ENCODE assay signal across 16 cellular contexts in the genomic region with DNA sequence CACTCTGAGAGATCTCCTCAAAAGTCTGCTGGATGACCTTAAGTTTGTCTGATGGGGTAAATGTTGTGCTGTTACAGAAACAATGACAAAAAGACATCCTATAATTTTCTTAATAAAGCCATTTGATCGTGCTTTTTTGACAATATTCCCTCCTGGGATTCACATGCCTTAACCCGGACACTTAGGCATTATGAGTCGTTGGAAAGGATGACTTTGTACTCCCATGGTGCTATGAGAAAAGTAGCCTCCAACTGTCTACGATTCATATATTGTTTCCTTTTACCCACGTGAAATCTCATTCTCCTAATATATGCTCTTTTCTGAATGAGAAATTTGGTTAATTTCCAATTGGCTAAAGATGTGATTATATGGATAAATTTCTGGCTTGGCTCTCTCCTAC. TPM values are rescaled to one million over a fixed set of nuclear protein-coding genes. Genes with fewer than 3 reads are reported as not detected.
"Had no signal": no experiment of that assay in that cellular context is flagged by ENCODE, and none has a peak within 500 bp of the region (broad histone marks: within the 10 kb centered on the region; RNA-seq: fewer than 3 reads in every experiment).

No MANE protein-coding gene starts in this region.

- ATAC-seq: esophagus mucosa; gastrocnemius medialis; heart right ventricle; psoas muscle; right lobe of liver; stimulated activated memory B cell treated with anti-CD40 and anti-IgM and Interleukin-4, amounts not matched to agents 10 μg/mL and 1 μg/mL and 100 μg/mL, for 72 hours had no signal

- H3K9me3 ChIP-seq: gastrocnemius medialis, heart right ventricle, psoas muscle, right lobe of liver, testis, tibial nerve had no signal

- H3K27me3 ChIP-seq: gastrocnemius medialis, heart right ventricle, right lobe of liver, testis, tibial nerve had no signal

- H3K4me3 ChIP-seq: gastrocnemius medialis, heart right ventricle, psoas muscle, right lobe of liver, testis, tibial nerve had no signal

- DNase-seq: effector CD4-positive, alpha-beta T cell; gastrocnemius medialis; heart right ventricle; hypothalamus; kidney glomerular epithelial cell; mesendoderm; naive B cell; psoas muscle; retina; right lobe of liver; stimulated activated CD4-positive, alpha-beta T cell treated with anti-CD3 and anti-CD28 coated beads, Interleukin-4, amount 100 ng/mL, for 24 hours; testis had no signal

- H3K27ac ChIP-seq: gastrocnemius medialis, heart right ventricle, psoas muscle, right lobe of liver, testis, tibial nerve had no signal

- H3K4me1 ChIP-seq: gastrocnemius medialis, psoas muscle, right lobe of liver, testis had no signal

RNA-seq across cellular contexts. Expression of gene MPP4, which starts 6.1 kb away (rescaled TPM):
- total RNA-seq: esophagus mucosa, testis, ureter had no signal
